ENCODE assay signal across 15 cellular contexts in the genomic region with DNA sequence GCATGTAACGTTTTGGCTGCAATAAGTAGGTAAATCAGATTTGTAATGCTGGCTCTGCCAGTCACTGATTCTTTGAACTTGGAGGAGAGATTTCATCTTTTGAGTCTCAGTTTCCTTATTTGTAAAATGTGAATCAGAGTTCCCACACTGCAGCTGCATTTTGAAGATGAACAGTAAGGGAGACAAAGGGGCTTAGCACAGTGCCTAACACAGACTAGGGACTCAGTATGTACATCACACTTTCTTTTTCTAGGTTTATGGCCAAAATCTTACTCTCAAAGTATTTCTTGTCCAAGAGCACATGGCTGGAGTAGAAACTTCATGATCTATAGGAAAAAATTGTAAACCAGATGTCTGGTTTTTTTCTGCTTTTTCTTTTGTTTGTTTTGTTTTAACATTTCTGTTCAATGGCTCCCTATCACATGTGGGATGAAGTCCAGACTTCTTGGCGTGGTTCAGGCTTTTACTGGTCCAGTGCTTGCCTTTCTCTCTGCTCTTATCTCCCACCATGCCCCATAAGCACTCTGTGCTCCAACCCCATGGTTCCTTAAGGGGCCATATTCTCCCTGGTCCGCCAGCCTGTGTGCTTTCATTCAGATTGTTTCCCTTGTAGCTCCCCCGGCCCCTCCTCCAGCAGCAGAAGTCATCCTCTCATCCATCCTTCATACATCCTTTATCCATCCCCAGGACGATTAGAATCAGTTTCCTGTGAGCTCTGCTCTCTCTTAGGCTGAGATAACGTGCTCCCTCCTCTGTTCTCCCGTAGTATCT. TPM values are rescaled to one million over a fixed set of nuclear protein-coding genes. Genes with fewer than 3 reads are reported as not detected.
DNase-seq lines count a peak whose midpoint lies in the region; ATAC-seq and TF ChIP-seq lines count a peak whose summit lies in the region.
"Had no signal": no experiment of that assay in that cellular context is flagged by ENCODE, and none has a peak within 500 bp of the region (broad histone marks: within the 10 kb centered on the region; RNA-seq: fewer than 3 reads in every experiment).

No MANE protein-coding gene starts in this region.

- H3K9me3 ChIP-seq in smooth muscle cell (replicated peaks; ENCODE audit: low read depth): no peaks in the 10 kb centered on the region
- H3K9me3 ChIP-seq: lower lobe of right lung, upper lobe of left lung had no signal

- WGBS in smooth muscle cell (ENCODE audit: low lambda C conversion rate): 47% methylated on average over 7 of the region's 7 CpGs

- H3K27ac Mint-ChIP-seq in T-helper 1 cell treated with Interleukin-12 subunit alpha and Interleukin-12 subunit beta and Interleukin-4 antibody, amounts not matched to agents 30 μg/mL and 1 μg/mL, for 36 hours: peak overlapping the region; percentile 53
- H3K27ac Mint-ChIP-seq: activated B cell treated with CpG ODN at 0.5 μM for 24 hours had no signal

- no peaks in the 10 kb centered on the region for H3K79me2 ChIP-seq in smooth muscle cell (ENCODE audit: low read depth)

- ATAC-seq in activated T-cell treated with anti-CD3 and anti-CD28 coated beads, Interleukin-2, amount 50 U/mL, for 4 hours: peak; percentile 79 to 88
- ATAC-seq in HG02885 (IDR thresholded peaks at IDR 0.05; ENCODE audit: poor library complexity, unreplicated experiment): no peak
- ATAC-seq: lower lobe of right lung had no signal

- H3K9me3 Mint-ChIP-seq in activated T-cell treated with anti-CD3 and anti-CD28 coated beads, Interleukin-2, amount 50 U/mL, for 4 hours: no peaks in the 10 kb centered on the region
- H3K9me3 Mint-ChIP-seq in T-helper 1 cell treated with Interleukin-12 subunit alpha and Interleukin-12 subunit beta and Interleukin-4 antibody, amounts not matched to agents 30 μg/mL and 1 μg/mL, for 36 hours: no peaks in the 10 kb centered on the region
- H3K9me3 Mint-ChIP-seq: activated B cell treated with CpG ODN at 0.5 μM for 24 hours had no signal

- peaks cover 55% of the 10 kb centered on the region for H3K4me1 Mint-ChIP-seq in activated T-cell treated with anti-CD3 and anti-CD28 coated beads, Interleukin-2, amount 50 U/mL, for 4 hours (ENCODE audit: low read depth)
- H3K4me1 Mint-ChIP-seq in T-helper 1 cell treated with Interleukin-12 subunit alpha and Interleukin-12 subunit beta and Interleukin-4 antibody, amounts not matched to agents 30 μg/mL and 1 μg/mL, for 36 hours (ENCODE audit: low read depth): peaks cover 35% of the 10 kb centered on the region

- H3K4me3 Mint-ChIP-seq in activated T-cell treated with anti-CD3 and anti-CD28 coated beads, Interleukin-2, amount 50 U/mL, for 4 hours: no peak overlapping the region
- H3K4me3 Mint-ChIP-seq in T-helper 1 cell treated with Interleukin-12 subunit alpha and Interleukin-12 subunit beta and Interleukin-4 antibody, amounts not matched to agents 30 μg/mL and 1 μg/mL, for 36 hours: no peak overlapping the region
- H3K4me3 Mint-ChIP-seq: activated B cell treated with CpG ODN at 0.5 μM for 24 hours had no signal

- no peaks in the 10 kb centered on the region for H3K36me3 ChIP-seq in smooth muscle cell (ENCODE audit: low read depth)
- H3K36me3 ChIP-seq: cardiac muscle cell, lower lobe of right lung had no signal

- no peaks in the 10 kb centered on the region for H3F3A ChIP-seq in smooth muscle cell (ENCODE audit: low read depth)

- H3K27ac ChIP-seq in smooth muscle cell (ENCODE audit: low read depth): peak overlapping the region; percentile 14
- H3K27ac ChIP-seq: cardiac muscle cell, lower lobe of right lung, upper lobe of left lung had no signal

- H3K36me3 Mint-ChIP-seq in activated T-cell treated with anti-CD3 and anti-CD28 coated beads, Interleukin-2, amount 50 U/mL, for 4 hours (ENCODE audit: insufficient read depth): peaks cover 17% of the 10 kb centered on the region
- H3K36me3 Mint-ChIP-seq in T-helper 1 cell treated with Interleukin-12 subunit alpha and Interleukin-12 subunit beta and Interleukin-4 antibody, amounts not matched to agents 30 μg/mL and 1 μg/mL, for 36 hours (ENCODE audit: low read depth): peaks cover 29% of the 10 kb centered on the region

- TF ChIP-seq CTCF in smooth muscle cell (IDR thresholded peaks at IDR 0.05; ENCODE audit: borderline replicate concordance, insufficient read depth, poor library complexity, severe bottlenecking): no peak

- H4K20me1 ChIP-seq in smooth muscle cell (ENCODE audit: low read depth): no peaks in the 10 kb centered on the region

- H3K4me3 ChIP-seq in smooth muscle cell: no peak overlapping the region
- H3K4me3 ChIP-seq: cardiac muscle cell, lower lobe of right lung, upper lobe of left lung had no signal

- no peak overlapping the region for H3K9ac ChIP-seq in smooth muscle cell (ENCODE audit: low read depth)

- no peaks in the 10 kb centered on the region for H3K27me3 Mint-ChIP-seq in activated T-cell treated with anti-CD3 and anti-CD28 coated beads, Interleukin-2, amount 50 U/mL, for 4 hours (ENCODE audit: low read depth)
- H3K27me3 Mint-ChIP-seq in T-helper 1 cell treated with Interleukin-12 subunit alpha and Interleukin-12 subunit beta and Interleukin-4 antibody, amounts not matched to agents 30 μg/mL and 1 μg/mL, for 36 hours (ENCODE audit: low read depth): no peaks in the 10 kb centered on the region
- H3K27me3 Mint-ChIP-seq: activated B cell treated with CpG ODN at 0.5 μM for 24 hours had no signal

- H3K4me2 ChIP-seq in smooth muscle cell: peak overlapping the region; percentile 28

- H2AFZ ChIP-seq in smooth muscle cell (ENCODE audit: low read depth): peak overlapping the region; percentile 21

- H3K27me3 ChIP-seq in smooth muscle cell (ENCODE audit: low read depth): no peaks in the 10 kb centered on the region
- H3K27me3 ChIP-seq: cardiac muscle cell, upper lobe of left lung had no signal

- H3K4me1 ChIP-seq in smooth muscle cell (ENCODE audit: low read depth): peaks cover 17% of the 10 kb centered on the region

- no peak for DNase-seq in activated T-cell treated with anti-CD3 and anti-CD28 coated beads, Interleukin-2, amount 50 U/mL, for 4 hours
- DNase-seq in activated T-cell treated with anti-CD3 and anti-CD28 coated beads for 4 hours (no peak), fibroblast of peridontal ligament (ENCODE audit: extremely low read depth) (peak; percentile 67), smooth muscle cell (lab: John Stamatoyannopoulos, UW; ENCODE audit: unreplicated experiment) (no peak), NCI-H1092 treated with DMSO at 0.1 percent for 48 hours (lab: John Stamatoyannopoulos, UW) (no peak), cerebellar nuclear complex (lab: John Stamatoyannopoulos, UW) (no peak)
- DNase-seq: activated B cell treated with CpG ODN at 0.5 μM for 24 hours, hypothalamus, lower lobe of right lung, NCI-H1048, NCI-H2171 treated with DMSO at 0.1 percent for 48 hours, upper lobe of left lung had no signal

RNA-seq across cellular contexts. Expression of a gene that starts 58.0 kb away (rescaled TPM):
- total RNA-seq in activated T-cell treated with anti-CD3 and anti-CD28 coated beads, Interleukin-2, amount 50 U/mL, for 4 hours: 10 to 100 TPM in 1 of 3 donors, 1 to 10 TPM in 2; 6.9 to 11.5 (median 8.6) TPM
- 20.9 and 26.6 TPM in 2 replicates for total RNA-seq in smooth muscle cell
- 4.8 and 7.2 TPM in 2 replicates for polyA plus RNA-seq in smooth muscle cell
